ENCODE assay signal across 1 cellular context in the genomic region with DNA sequence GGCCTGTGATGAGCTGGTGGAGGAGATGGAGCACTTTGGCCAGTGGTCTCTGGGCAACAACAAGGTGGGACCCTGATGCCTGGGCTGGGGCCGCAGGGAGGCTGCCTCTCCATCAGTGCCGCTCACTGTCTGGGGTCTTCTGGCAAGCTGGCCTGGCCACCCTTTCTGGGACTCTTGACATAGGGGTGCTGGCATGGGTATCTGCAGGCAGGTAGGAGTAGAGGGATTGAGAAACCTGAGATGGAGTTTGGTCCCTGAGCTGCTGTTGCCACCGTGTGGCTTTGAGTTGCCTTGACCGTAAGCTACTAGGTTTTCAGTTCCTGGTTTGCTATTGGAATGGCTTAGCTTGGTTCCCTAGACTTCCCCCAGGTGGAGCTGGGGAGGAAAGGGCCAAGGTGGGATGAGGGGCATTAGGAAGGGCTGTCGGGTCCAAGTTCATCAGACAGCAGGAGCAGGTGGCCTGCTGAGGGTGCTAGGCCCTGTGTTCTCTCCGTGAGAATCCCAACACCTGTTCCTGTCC.
A peak's percentile ranks its signal among the peaks of the same experiment; 100 is the strongest.
TF ChIP-seq lines count a peak whose summit lies in the region.

No MANE protein-coding gene starts in this region.

TF ChIP-seq in HEK293, 187 proteins besides CTCF, POLR2A, EP300 and RAD21 (continued from another document):
- TF ChIP-seq, protein P1, sequence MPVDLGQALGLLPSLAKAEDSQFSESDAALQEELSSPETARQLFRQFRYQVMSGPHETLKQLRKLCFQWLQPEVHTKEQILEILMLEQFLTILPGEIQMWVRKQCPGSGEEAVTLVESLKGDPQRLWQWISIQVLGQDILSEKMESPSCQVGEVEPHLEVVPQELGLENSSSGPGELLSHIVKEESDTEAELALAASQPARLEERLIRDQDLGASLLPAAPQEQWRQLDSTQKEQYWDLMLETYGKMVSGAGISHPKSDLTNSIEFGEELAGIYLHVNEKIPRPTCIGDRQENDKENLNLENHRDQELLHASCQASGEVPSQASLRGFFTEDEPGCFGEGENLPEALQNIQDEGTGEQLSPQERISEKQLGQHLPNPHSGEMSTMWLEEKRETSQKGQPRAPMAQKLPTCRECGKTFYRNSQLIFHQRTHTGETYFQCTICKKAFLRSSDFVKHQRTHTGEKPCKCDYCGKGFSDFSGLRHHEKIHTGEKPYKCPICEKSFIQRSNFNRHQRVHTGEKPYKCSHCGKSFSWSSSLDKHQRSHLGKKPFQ (tag by site-specific recombination; IDR thresholded peaks at IDR 0.05) = no peak
- TF ChIP-seq ZNF654 (tag by site-specific recombination; IDR thresholded peaks at IDR 0.05; ENCODE audit: low read depth) = peak; percentile 69
- TF ChIP-seq KLF8 (tag by site-specific recombination; IDR thresholded peaks at IDR 0.05) = no peak
- no peak for TF ChIP-seq EGR2 (tag by site-specific recombination; IDR thresholded peaks at IDR 0.05; ENCODE audit: low read depth)
